ENCODE assay signal across 14 cellular contexts in the genomic region with DNA sequence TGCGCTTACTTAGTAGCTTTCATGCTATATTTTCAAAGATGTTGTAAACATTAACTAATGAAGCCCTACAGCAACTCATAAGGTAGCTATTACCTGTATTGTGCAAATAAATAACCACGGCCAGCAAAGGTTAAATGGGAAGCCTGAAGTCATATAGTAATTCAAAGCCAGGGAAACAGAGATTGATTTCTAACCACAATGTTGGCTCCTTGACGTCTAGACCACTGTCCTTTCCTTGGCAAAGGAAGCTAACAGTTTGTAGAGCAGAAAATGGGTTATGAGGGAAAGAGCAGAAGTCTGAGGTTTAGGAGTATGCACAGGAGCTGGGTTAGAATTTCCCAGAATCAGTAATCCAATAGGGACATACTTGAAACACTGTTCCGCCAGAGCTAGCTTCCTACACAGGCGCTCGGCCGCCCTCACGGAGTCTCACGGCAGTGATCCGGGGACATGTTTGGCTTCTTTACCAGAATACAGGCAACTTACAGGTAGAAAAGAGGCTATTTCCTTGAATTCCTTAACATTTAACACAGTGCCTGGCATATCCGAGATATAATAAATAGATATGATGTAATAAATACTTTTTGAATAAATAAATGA.
"Had no signal": no experiment of that assay in that cellular context is flagged by ENCODE, and none has a peak within 500 bp of the region (broad histone marks: within the 10 kb centered on the region; RNA-seq: fewer than 3 reads in every experiment).

No MANE protein-coding gene starts in this region.

- H3K27ac Mint-ChIP-seq: activated naive CD4-positive, alpha-beta T cell treated with anti-CD3 and anti-CD28 coated beads, Interleukin-2, amount 10 ng/mL, durations not matched to agents 7 days and 5 days; activated T-helper 2 cell treated with anti-CD3 and anti-CD28 coated beads, Interferon-gamma antibody, Interleukin-2, Interleukin-4, amounts not matched to agents 10 μg/mL and 5 μg/mL and 100 μg/mL, durations not matched to agents 14 hours and 24 hours and 36 hours; stimulated activated naive CD8-positive, alpha-beta T cell treated with anti-CD3 and anti-CD28 coated beads, Interleukin-15, amount 100 ng/mL, for 72 hours had no signal

- H3K36me3 Mint-ChIP-seq: activated naive CD4-positive, alpha-beta T cell treated with anti-CD3 and anti-CD28 coated beads, Interleukin-2, amount 10 ng/mL, durations not matched to agents 7 days and 5 days had no signal

- H3K27me3 ChIP-seq: heart right ventricle, right lobe of liver, spleen, testis, upper lobe of left lung had no signal

- H3K4me1 Mint-ChIP-seq: activated naive CD4-positive, alpha-beta T cell treated with anti-CD3 and anti-CD28 coated beads, Interleukin-2, amount 10 ng/mL, durations not matched to agents 7 days and 5 days; stimulated activated naive CD8-positive, alpha-beta T cell treated with anti-CD3 and anti-CD28 coated beads, Interleukin-15, amount 100 ng/mL, for 72 hours had no signal

- ATAC-seq: heart right ventricle; psoas muscle; right lobe of liver; stimulated activated naive CD8-positive, alpha-beta T cell treated with anti-CD3 and anti-CD28 coated beads, Interleukin-15, amount 100 ng/mL, for 72 hours had no signal

- DNase-seq: activated CD4-positive, alpha-beta T cell treated with anti-CD3 and anti-CD28 coated beads, Interleukin-2, amount 50 U/mL, for 4 hours; activated CD4-positive, CD25-positive, alpha-beta regulatory T cell treated with anti-CD3 and anti-CD28 coated beads, Interleukin-2, amount 50 U/mL, for 72 hours; activated naive CD4-positive, alpha-beta T cell treated with anti-CD3 and anti-CD28 coated beads, Interleukin-2, amount 10 ng/mL, durations not matched to agents 7 days and 5 days; activated T-cell treated with anti-CD3 and anti-CD28 coated beads, Interleukin-2, amount 50 U/mL, for 1 hour; heart right ventricle; psoas muscle; right lobe of liver; spleen; stimulated activated naive CD8-positive, alpha-beta T cell treated with anti-CD3 and anti-CD28 coated beads, Interleukin-15, amount 100 ng/mL, for 72 hours; T1000; testis had no signal

- H3K27me3 Mint-ChIP-seq: activated naive CD4-positive, alpha-beta T cell treated with anti-CD3 and anti-CD28 coated beads, Interleukin-2, amount 10 ng/mL, durations not matched to agents 7 days and 5 days; stimulated activated naive CD8-positive, alpha-beta T cell treated with anti-CD3 and anti-CD28 coated beads, Interleukin-15, amount 100 ng/mL, for 72 hours had no signal

- H3K27ac ChIP-seq: heart right ventricle, psoas muscle, right lobe of liver, spleen, testis, upper lobe of left lung had no signal

- H3K36me3 ChIP-seq: heart right ventricle, right lobe of liver, spleen, upper lobe of left lung had no signal

- H3K9me3 Mint-ChIP-seq: activated naive CD4-positive, alpha-beta T cell treated with anti-CD3 and anti-CD28 coated beads, Interleukin-2, amount 10 ng/mL, durations not matched to agents 7 days and 5 days; activated T-helper 2 cell treated with anti-CD3 and anti-CD28 coated beads, Interferon-gamma antibody, Interleukin-2, Interleukin-4, amounts not matched to agents 10 μg/mL and 5 μg/mL and 100 μg/mL, durations not matched to agents 14 hours and 24 hours and 36 hours had no signal

- H3K4me1 ChIP-seq: heart right ventricle, psoas muscle, right lobe of liver, spleen, testis, upper lobe of left lung had no signal

- H3K4me3 ChIP-seq: heart right ventricle, psoas muscle, right lobe of liver, spleen, testis, upper lobe of left lung had no signal

- H3K4me3 Mint-ChIP-seq: activated naive CD4-positive, alpha-beta T cell treated with anti-CD3 and anti-CD28 coated beads, Interleukin-2, amount 10 ng/mL, durations not matched to agents 7 days and 5 days; neural crest cell; stimulated activated naive CD8-positive, alpha-beta T cell treated with anti-CD3 and anti-CD28 coated beads, Interleukin-15, amount 100 ng/mL, for 72 hours had no signal

- H3K9me3 ChIP-seq: heart right ventricle, psoas muscle, right lobe of liver, spleen, testis, upper lobe of left lung had no signal
